ENCODE assay signal across 15 cellular contexts in the genomic region with DNA sequence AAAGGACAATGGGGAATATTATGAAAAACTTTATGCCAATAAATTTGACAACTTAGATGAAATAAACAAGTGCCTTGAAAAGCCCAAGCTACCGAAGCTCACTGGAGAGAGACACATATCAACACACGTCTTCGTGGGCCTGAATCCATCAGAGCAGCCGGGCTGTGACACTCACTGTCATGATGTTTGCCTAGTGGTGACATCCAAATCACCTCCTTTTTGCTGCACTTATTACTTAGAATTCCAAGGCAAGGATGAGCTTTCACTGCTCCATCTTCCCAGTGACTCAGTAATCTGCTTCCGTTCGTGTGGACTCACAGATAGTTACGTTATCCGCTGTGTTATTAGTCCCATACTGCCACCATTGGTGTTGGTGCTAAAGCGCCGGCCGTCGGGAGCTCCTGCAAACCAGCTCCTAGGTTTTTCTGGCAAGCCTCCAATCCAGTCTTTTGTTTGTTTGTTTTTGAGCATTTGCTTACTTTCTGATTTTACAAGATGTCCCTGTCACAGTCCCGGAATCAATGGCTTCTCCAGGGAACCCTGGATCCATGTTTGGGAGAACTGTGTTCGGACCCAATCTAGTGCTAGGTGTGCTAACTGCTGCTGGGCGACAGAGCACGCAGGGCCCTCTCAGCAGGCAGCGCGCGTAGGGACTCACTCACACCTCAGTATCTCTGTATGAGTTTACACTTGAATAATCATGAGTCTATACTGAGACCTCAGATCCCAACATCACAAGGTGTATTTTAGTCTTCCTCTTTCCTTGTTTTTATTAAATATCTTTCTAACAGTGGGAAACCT. TPM values are rescaled to one million over a fixed set of nuclear protein-coding genes. Genes with fewer than 3 reads are reported as not detected.
DNase-seq lines count a peak whose midpoint lies in the region; ATAC-seq, FAIRE-seq and TF ChIP-seq lines count a peak whose summit lies in the region.
"Had no signal": no experiment of that assay in that cellular context is flagged by ENCODE, and none has a peak within 500 bp of the region (broad histone marks: within the 10 kb centered on the region; RNA-seq: fewer than 3 reads in every experiment).

No MANE protein-coding gene starts in this region.

- no peaks in the 10 kb centered on the region for H3K27me3 ChIP-seq in K562 (ENCODE audit: control insufficient read depth in 2 of 2, insufficient read depth in 2 of 2, low read length in 2 of 2)
- H3K27me3 ChIP-seq: ascending aorta, BE2C, stomach had no signal

- no peak for TF ChIP-seq CTCF in K562 (IDR thresholded peaks at IDR 0.05 in 2 of 3, conservative IDR thresholded peaks at IDR 0.05 in 1 of 3; ENCODE audit: insufficient read depth in 2 of 3, low read depth in 1 of 3, low read length in 3 of 3)

- H3K4me1 ChIP-seq in K562 (replicated peaks in 1 of 2; ENCODE audit: control insufficient read depth in 2 of 2, insufficient read depth in 2 of 2, low read length in 2 of 2): peaks cover 11 to 12% of the 10 kb centered on the region in 2 experiments; a peak in 4 of 5 replicates

- peaks cover 7% of the 10 kb centered on the region; the same call in 1 of the 2 replicates for H4K20me1 ChIP-seq in K562 (replicated peaks; ENCODE audit: control insufficient read depth, insufficient read depth, low read length)

- BruUV-seq in K562 (replicated peaks; lab: Mats Ljungman, UMichigan): no TSS peak

- peaks cover 1% of the 10 kb centered on the region; the same call in 1 of the 2 replicates for H3K9me3 ChIP-seq in K562 (replicated peaks; ENCODE audit: control insufficient read depth, insufficient read depth, low read depth, low read length)
- H3K9me3 ChIP-seq: ascending aorta, stomach had no signal

- no peak for FAIRE-seq in K562 (lab: Jason Lieb, UNC)

- POLR2A ChIA-PET in K562 (lab: Yijun Ruan, JAX): no interaction called here

- no peak overlapping the region for H3K27ac ChIP-seq in K562 (ENCODE audit: extremely low read depth, low read depth, low read length)
- H3K27ac ChIP-seq: ascending aorta, stomach had no signal

- in situ Hi-C loops in K562 (cut with MboI): no loop called here

- no peak for TF ChIP-seq EP300 in K562 (IDR thresholded peaks at IDR 0.05; ENCODE audit: low read length)

- H3K9ac ChIP-seq in K562 (ENCODE audit: insufficient read depth in 1 of 2, low read depth in 2 of 2, low read length in 2 of 2): no peak overlapping the region

- no peak for TF ChIP-seq POLR2A in K562 (conservative IDR thresholded peaks at IDR 0.05)

- H3K36me3 ChIP-seq in K562 (ENCODE audit: control insufficient read depth, insufficient read depth, low read length): no peaks in the 10 kb centered on the region
- H3K36me3 ChIP-seq: ascending aorta, BE2C, stomach had no signal

- no peak overlapping the region for H3K4me2 ChIP-seq in K562 (ENCODE audit: insufficient read depth, low read length)

- intact Hi-C loops in K562 (cut with micrococcal nuclease): no loop called here

- peaks cover 18% of the 10 kb centered on the region for H3K79me2 ChIP-seq in K562 (ENCODE audit: control insufficient read depth, insufficient read depth, low read length)

- no peak overlapping the region for H2AFZ ChIP-seq in K562 (ENCODE audit: low read depth, low read length)

- no peak for ATAC-seq in K562
- no peak for ATAC-seq in GM18867 (IDR thresholded peaks at IDR 0.05; ENCODE audit: unreplicated experiment)
- ATAC-seq: activated CD4-positive, alpha-beta T cell treated with anti-CD3 and anti-CD28 coated beads for 36 hours; activated T-cell treated with anti-CD3 and anti-CD28 coated beads, Interleukin-2, amount 50 U/mL, for 72 hours; SK-N-SH treated with all-trans-retinoic acid at 6 μM for 48 hours had no signal

- TF ChIP-seq RAD21 in K562 (CRISPR knock-in tag; conservative IDR thresholded peaks at IDR 0.05 in 1 of 2, IDR thresholded peaks at IDR 0.05 in 1 of 2): no peak

- no peaks in the 10 kb centered on the region for H3K9me1 ChIP-seq in K562 (ENCODE audit: control insufficient read depth, insufficient read depth, low read length)

- no peak overlapping the region for H3K4me3 ChIP-seq in K562
- H3K4me3 ChIP-seq: ascending aorta, stomach had no signal

- CTCF ChIA-PET in K562 (lab: Yijun Ruan, JAX; ENCODE audit: low intra/inter-chr PET ratio): no interaction called here

- DNase-seq in COLO668 (lab: John Stamatoyannopoulos, UW; ENCODE audit: unreplicated experiment) (peak; percentile 64), NCI-H1105 (lab: John Stamatoyannopoulos, UW) (peak; percentile 59), K562 (ENCODE audit: extremely low read depth in 1 of 4, low spot score in 3 of 4) (no peak), iris pigment epithelial cell (ENCODE audit: low read depth) (peak; percentile 13), NCI-H1436 treated with DMSO at 0.1 percent for 48 hours (lab: John Stamatoyannopoulos, UW) (no peak), GM19240 (ENCODE audit: insufficient read length, low spot score) (no peak)
- DNase-seq in activated CD4-positive, alpha-beta T cell treated with anti-CD3 and anti-CD28 coated beads, Interleukin-2, amount 50 U/mL, for 1 hour: no peak
- DNase-seq: activated CD4-positive, alpha-beta T cell treated with anti-CD3 and anti-CD28 coated beads for 36 hours; activated T-cell treated with anti-CD3 and anti-CD28 coated beads, Interleukin-2, amount 50 U/mL, for 72 hours; BE2C; stimulated activated CD4-positive, alpha-beta T cell treated with anti-CD3 and anti-CD28 coated beads, Interleukin-4, amount 100 ng/mL, for 1 hour; stomach had no signal

- 91% methylated on average over 11 of the region's 19 CpGs for WGBS in K562 (ENCODE audit: insufficient coverage, low coverage, missing lambda C conversion rate)

TF ChIP-seq in K562, 482 proteins besides CTCF, POLR2A, EP300 and RAD21:
- TF ChIP-seq, protein P1, sequence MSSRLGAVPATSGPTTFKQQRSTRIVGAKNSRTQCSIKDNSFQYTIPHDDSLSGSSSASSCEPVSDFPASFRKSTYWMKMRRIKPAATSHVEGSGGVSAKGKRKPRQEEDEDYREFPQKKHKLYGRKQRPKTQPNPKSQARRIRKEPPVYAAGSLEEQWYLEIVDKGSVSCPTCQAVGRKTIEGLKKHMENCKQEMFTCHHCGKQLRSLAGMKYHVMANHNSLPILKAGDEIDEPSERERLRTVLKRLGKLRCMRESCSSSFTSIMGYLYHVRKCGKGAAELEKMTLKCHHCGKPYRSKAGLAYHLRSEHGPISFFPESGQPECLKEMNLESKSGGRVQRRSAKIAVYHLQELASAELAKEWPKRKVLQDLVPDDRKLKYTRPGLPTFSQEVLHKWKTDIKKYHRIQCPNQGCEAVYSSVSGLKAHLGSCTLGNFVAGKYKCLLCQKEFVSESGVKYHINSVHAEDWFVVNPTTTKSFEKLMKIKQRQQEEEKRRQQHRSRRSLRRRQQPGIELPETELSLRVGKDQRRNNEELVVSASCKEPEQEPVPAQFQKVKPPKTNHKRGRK (tag; IDR thresholded peaks at IDR 0.05): no peak
- TF ChIP-seq NFIC (IDR thresholded peaks at IDR 0.05): peak; percentile 42

RNA-seq across cellular contexts. Expression of gene HDAC4, which starts 42.7 kb away (rescaled TPM):
- 95.1 and 129 TPM in 2 replicates for total RNA-seq in K562 (2011; cell fraction: chromatin; rRNA removed; ENCODE audit: low replicate concordance)
- 48.4 and 51.1 TPM in 2 replicates for total RNA-seq in K562 (2011; cell fraction: nucleolus; rRNA removed)
- 59.2 and 71.1 TPM in 2 replicates for total RNA-seq in K562 (2011; cell fraction: nucleoplasm; rRNA removed)
- total RNA-seq in K562 (2014; rRNA removed) (4.9 and 5.3 TPM in 2 replicates), K562 (2014; rRNA removed; fragmentation: Illumina TruSeq; extraction: Trizol) (2.8 and 3.6 TPM in 2 replicates), K562 (2015; rRNA removed; fragmentation: Illumina TruSeq; extraction: Trizol) (4.3 and 6.0 TPM in 2 replicates), K562 (2021) (17.1 and 20.2 TPM in 2 replicates)
- polyA plus RNA-seq in K562 (2011; rRNA removed) (2.8 and 4.8 TPM in 2 replicates), K562 (2014; fragmentation: Illumina TruSeq; extraction: Trizol) (7.6 and 8.1 TPM in 2 replicates), K562 (2014; fragmentation: Nextera tagmentation; extraction: Ambion mirVana) (under 1 TPM; 0.11 to 0.21 TPM), K562 (2014; rRNA removed) (4.0 and 8.2 TPM in 2 replicates)
- 5.2 and 5.9 TPM in 2 replicates for polyA plus RNA-seq in K562 (2011; cell fraction: cytosol; rRNA removed)
- 27.3 and 36.9 TPM in 2 replicates for polyA plus RNA-seq in K562 (2011; cell fraction: nucleus; rRNA removed)
- polyA plus RNA-seq in K562 (2012): 3.5 and 5.6 TPM in 2 replicates
- polyA minus RNA-seq in K562 (2011; rRNA and poly(A)+ RNA removed): 11.6 and 12.9 TPM in 2 replicates
- polyA minus RNA-seq in K562 (2011; cell fraction: cytosol; rRNA and poly(A)+ RNA removed): 12.5 and 13.4 TPM in 2 replicates
- polyA minus RNA-seq in K562 (2011; cell fraction: nucleus; rRNA and poly(A)+ RNA removed): 32.2 and 34.9 TPM in 2 replicates

Comparison
In these comparisons a context has a peak if more than half of its experiments do, and no peak if none do; other contexts are left out.
1. DNase-seq: peak in COLO668 (single experiment), NCI-H1105 (single experiment) and iris pigment epithelial cell (single experiment); none in K562 (0 of 4), activated CD4-positive, alpha-beta T cell treated with anti-CD3 and anti-CD28 coated beads, Interleukin-2, amount 50 U/mL, for 1 hour (single experiment), NCI-H1436 treated with DMSO at 0.1 percent for 48 hours (single experiment) and GM19240 (single experiment).